Comparison of ENCODE assay signal across 17 cellular contexts in genomic region chr6:40116829-40117228, GRCh38.
"Had no signal": no experiment of that assay in that cellular context is flagged by ENCODE, and none has a peak within 500 bp of the region (broad histone marks: within the 10 kb centered on the region; RNA-seq: fewer than 3 reads in every experiment).

No MANE protein-coding gene starts in this region.

- H3K9me3 ChIP-seq: ovary, psoas muscle, sigmoid colon, stomach, tibial artery, uterus had no signal

- H3K27ac ChIP-seq: dorsolateral prefrontal cortex, ovary, psoas muscle, sigmoid colon, stomach, tibial artery, uterus had no signal

- DNase-seq: dorsolateral prefrontal cortex; effector CD4-positive, alpha-beta T cell; mammary epithelial cell; natural killer cell; occipital lobe; ovary; posterior cingulate gyrus; psoas muscle; right cardiac atrium; sigmoid colon; stimulated activated CD4-positive, alpha-beta T cell treated with anti-CD3 and anti-CD28 coated beads, Interleukin-2, amount 100 ng/mL, for 24 hours; stimulated activated CD4-positive, alpha-beta T cell treated with anti-CD3 and anti-CD28 coated beads, Interleukin-4, amount 100 ng/mL, for 24 hours; stimulated activated naive CD4-positive, alpha-beta T cell treated with Interleukin-2 at 50 U/mL for 16 hours; stomach; tibial artery; uterus had no signal

- H3K27me3 ChIP-seq: ovary, stomach, tibial artery, uterus had no signal

- H3K4me1 ChIP-seq: psoas muscle, sigmoid colon, stomach, uterus had no signal

- H3K36me3 ChIP-seq: ovary, sigmoid colon, stomach, tibial artery, uterus had no signal

- H3K4me3 ChIP-seq: dorsolateral prefrontal cortex, ovary, psoas muscle, sigmoid colon, stomach, tibial artery, uterus had no signal

- ATAC-seq: natural killer cell; psoas muscle; right cardiac atrium; stimulated activated effector memory CD8-positive, alpha-beta T cell treated with anti-CD3 and anti-CD28 coated beads, Interleukin-12 subunit alpha, Interleukin-12 subunit beta, amount 100 ng/mL, for 72 hours had no signal
